20 cellular contexts compared by ENCODE assay signal in the genomic region with DNA sequence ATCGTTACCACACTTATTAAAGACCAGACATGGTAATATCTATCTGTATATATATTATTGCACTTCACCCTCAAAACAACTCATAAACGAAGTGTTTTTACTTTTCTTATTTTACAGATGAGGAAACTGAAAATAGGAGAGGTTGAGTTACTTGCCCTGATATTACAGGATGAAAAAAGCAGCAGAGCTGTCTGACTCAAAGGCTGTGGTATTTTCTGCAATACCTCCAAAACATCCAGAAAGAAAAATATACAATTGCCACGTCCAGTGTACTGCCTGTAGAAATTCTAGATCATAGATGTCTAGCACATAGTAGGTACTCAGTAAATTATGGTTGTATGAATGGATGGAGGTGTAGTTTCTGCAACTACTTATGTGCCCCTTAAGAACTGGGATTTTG. TPM values are rescaled to one million over a fixed set of nuclear protein-coding genes. Genes with fewer than 3 reads are reported as not detected.
A peak's percentile ranks its signal among the peaks of the same experiment; 100 is the strongest.
DNase-seq lines count a peak whose midpoint lies in the region; ATAC-seq and TF ChIP-seq lines count a peak whose summit lies in the region.
"Had no signal": no experiment of that assay in that cellular context is flagged by ENCODE, and none has a peak within 500 bp of the region (broad histone marks: within the 10 kb centered on the region; RNA-seq: fewer than 3 reads in every experiment).

No MANE protein-coding gene starts in this region.

- H2AK5ac ChIP-seq in IMR-90 (ENCODE audit: low read depth, low read length): no peak overlapping the region

- no peak overlapping the region for H3K56ac ChIP-seq in IMR-90 (ENCODE audit: extremely low read depth, insufficient read depth, low read length)

- no peaks in the 10 kb centered on the region for H3K79me1 ChIP-seq in IMR-90 (ENCODE audit: low read depth in 1 of 2, low read length in 2 of 2)

- H3K9me3 ChIP-seq in IMR-90 (ENCODE audit: control insufficient read depth, insufficient read depth, low read length): no peaks in the 10 kb centered on the region
- H3K9me3 ChIP-seq: BE2C had no signal

- no peak overlapping the region for H3K27ac Mint-ChIP-seq in activated CD4-positive, alpha-beta T cell treated with anti-CD3 and anti-CD28 coated beads for 36 hours
- H3K27ac Mint-ChIP-seq: CD4-positive, CD25-positive, alpha-beta regulatory T cell; CD8-positive, alpha-beta memory T cell; GM23338; HFFc6 had no signal

- H3K4ac ChIP-seq in IMR-90 (ENCODE audit: low read depth, low read length): no peak overlapping the region

- CTCF ChIA-PET in IMR-90 (lab: Yijun Ruan, JAX): no interaction called here
- CTCF ChIA-PET in activated CD4-positive, alpha-beta T cell treated with anti-CD3 and anti-CD28 coated beads for 36 hours (lab: Charles Lee): interaction anchor here (0.7 kb wide), 1 partner anchor 600 kb away, joined by 3 read pairs; no protein-coding TSS in a partner anchor

- no peaks in the 10 kb centered on the region for H4K20me1 ChIP-seq in IMR-90 (ENCODE audit: insufficient read depth, low read length)

- ATAC-seq in IMR-90 (ENCODE audit: low read depth) (peak; percentile 62), HG03175 (IDR thresholded peaks at IDR 0.05; ENCODE audit: unreplicated experiment) (no peak), HG03469 (IDR thresholded peaks at IDR 0.05; ENCODE audit: unreplicated experiment) (no peak)
- no peak for ATAC-seq in activated CD4-positive, alpha-beta T cell treated with anti-CD3 and anti-CD28 coated beads for 36 hours
- ATAC-seq: GM23338, HCT116 had no signal

- in situ Hi-C loops in IMR-90 (cut with MboI; ENCODE audit: low sequenced_read_pairs): loop anchor here (25.0 kb wide), 1 partner anchor 378 kb away; no protein-coding TSS in a partner anchor

- 0 out of 2 replicates have a peak, but pooled peaks cover 2% of the 10 kb centered on the region for H3K27me3 ChIP-seq in IMR-90 (ENCODE audit: control insufficient read depth, insufficient read depth, low read length)
- H3K27me3 ChIP-seq: BE2C had no signal

- no peak overlapping the region for H3K27ac ChIP-seq in IMR-90 (ENCODE audit: insufficient read depth, low read length)

- H3K18ac ChIP-seq in IMR-90 (ENCODE audit: low read depth, low read length): no peak overlapping the region

- no peak for TF ChIP-seq POLR2A in IMR-90 (IDR thresholded peaks at IDR 0.05; ENCODE audit: low read depth, low read length)

- no peak overlapping the region for H3K23ac ChIP-seq in IMR-90 (ENCODE audit: low read depth, low read length)

- no peak overlapping the region for H2AFZ ChIP-seq in IMR-90 (replicated peaks; ENCODE audit: low read length, poor library complexity)
- H2AFZ ChIP-seq: GM23338 had no signal

- no peak overlapping the region for H4K8ac ChIP-seq in IMR-90 (ENCODE audit: low read depth in 2 of 2, low read length in 2 of 2)

- no peak overlapping the region for H2BK120ac ChIP-seq in IMR-90 (ENCODE audit: low read depth, low read length)

- intact Hi-C loops in IMR-90 (cut with micrococcal nuclease): no loop called here
- intact Hi-C loops in activated CD4-positive, alpha-beta T cell treated with anti-CD3 and anti-CD28 coated beads for 36 hours (cut with DNase I, micrococcal nuclease): no loop called here

- no peak overlapping the region for H2AK9ac ChIP-seq in IMR-90 (replicated peaks; ENCODE audit: low read depth, low read length, poor library complexity)

- POLR2A ChIA-PET in IMR-90 (lab: Charles Lee; ENCODE audit: unreplicated experiment): no interaction called here
- POLR2A ChIA-PET in activated CD4-positive, alpha-beta T cell treated with anti-CD3 and anti-CD28 coated beads for 36 hours (lab: Charles Lee): interaction anchor here (1.0 kb wide), 1 partner anchor 11 kb away, joined by 9 read pairs; no protein-coding TSS in a partner anchor

- no CpG with 5 or more reads among the region's 3 CpGs for WGBS in IMR-90 (ENCODE audit: extremely low coverage in 2 of 2, insufficient read length in 1 of 2), 2 experiments

- DNase-seq in AG10803 (ENCODE audit: low read depth): peak; percentile 26
- DNase-seq in IMR-90: peak; percentile 63
- DNase-seq in amniotic epithelial cell (ENCODE audit: low read depth): peak; percentile 27
- DNase-seq in fibroblast of the aortic adventitia (ENCODE audit: low read depth): peak; percentile 35
- DNase-seq in kidney tubule cell (ENCODE audit: low spot score): no peak
- no peak for DNase-seq in activated CD4-positive, alpha-beta T cell treated with anti-CD3 and anti-CD28 coated beads for 36 hours
- DNase-seq: 8988T; BE2C; C1 segment of cervical spinal cord; CD4-positive, CD25-positive, alpha-beta regulatory T cell; CD8-positive, alpha-beta memory T cell; COR-L47; DMS 273 treated with DMSO at 0.1 percent for 48 hours; DMS53; GDM1; HFFc6 had no signal

- H3K4me3 ChIP-seq in AG10803 (ENCODE audit: low read length): no peak overlapping the region
- no peak overlapping the region for H3K4me3 ChIP-seq in IMR-90 (ENCODE audit: insufficient read depth, low read depth, low read length)
- H3K4me3 ChIP-seq in fibroblast of the aortic adventitia (ENCODE audit: low read depth, low read length): no peak overlapping the region
- H3K4me3 ChIP-seq: GM23338 had no signal

- no peak overlapping the region for H2BK20ac ChIP-seq in IMR-90 (ENCODE audit: low read depth, low read length)

- no peak overlapping the region for H2BK15ac ChIP-seq in IMR-90 (ENCODE audit: low read depth, low read length)

- no peak overlapping the region for H2BK5ac ChIP-seq in IMR-90 (ENCODE audit: low read depth, low read length, poor library complexity, severe bottlenecking)

- H3K4me1 ChIP-seq in IMR-90 (ENCODE audit: control insufficient read depth, insufficient read depth, low read length): peaks cover 4% of the 10 kb centered on the region
- H3K4me1 ChIP-seq: BE2C had no signal

- dilution Hi-C loops in IMR-90 (cut with HindIII; ENCODE audit: low sequenced_read_pairs, unreplicated experiment): no loop called here

- H3K27me3 Mint-ChIP-seq in activated CD4-positive, alpha-beta T cell treated with anti-CD3 and anti-CD28 coated beads for 36 hours: peaks cover 16% of the 10 kb centered on the region

- peaks cover 46% of the 10 kb centered on the region for H3K4me1 Mint-ChIP-seq in activated CD4-positive, alpha-beta T cell treated with anti-CD3 and anti-CD28 coated beads for 36 hours

- no peak for TF ChIP-seq CTCF in AG10803 (conservative IDR thresholded peaks at IDR 0.05; ENCODE audit: low read length)
- TF ChIP-seq CTCF in IMR-90 (conservative IDR thresholded peaks at IDR 0.05; ENCODE audit: low read depth, low read length): no peak
- no peak for TF ChIP-seq CTCF in fibroblast of the aortic adventitia (IDR thresholded peaks at IDR 0.05; ENCODE audit: insufficient read depth, low read length)

- no peaks in the 10 kb centered on the region for H3K9me3 Mint-ChIP-seq in activated CD4-positive, alpha-beta T cell treated with anti-CD3 and anti-CD28 coated beads for 36 hours (ENCODE audit: low read depth)
- H3K9me3 Mint-ChIP-seq: CD4-positive, CD25-positive, alpha-beta regulatory T cell; CD8-positive, alpha-beta memory T cell; GM23338; HFFc6 had no signal

- H3K4me3 Mint-ChIP-seq in activated CD4-positive, alpha-beta T cell treated with anti-CD3 and anti-CD28 coated beads for 36 hours: no peak overlapping the region
- H3K4me3 Mint-ChIP-seq: CD4-positive, CD25-positive, alpha-beta regulatory T cell; CD8-positive, alpha-beta memory T cell; GM23338; HFFc6 had no signal

- TF ChIP-seq RAD21 in IMR-90 (IDR thresholded peaks at IDR 0.05; ENCODE audit: low read length): no peak

- H4K91ac ChIP-seq in IMR-90 (ENCODE audit: insufficient read depth, low read depth, low read length): no peak overlapping the region

- H3K9me1 ChIP-seq in IMR-90 (ENCODE audit: insufficient read depth, low read length): no peaks in the 10 kb centered on the region; the same call in 1 of the 2 replicates

- no peaks in the 10 kb centered on the region for H3K36me3 ChIP-seq in IMR-90 (ENCODE audit: control insufficient read depth, insufficient read depth, low read length)
- H3K36me3 ChIP-seq: BE2C had no signal

- no peak overlapping the region for H3K14ac ChIP-seq in IMR-90 (replicated peaks; ENCODE audit: low read depth, low read length)

- no peak overlapping the region for H3K9ac ChIP-seq in IMR-90 (ENCODE audit: low read depth, low read length)

- no peak overlapping the region for H4K5ac ChIP-seq in IMR-90 (ENCODE audit: low read depth, low read length)

- H3K4me2 ChIP-seq in IMR-90 (ENCODE audit: low read depth, low read length): no peak overlapping the region
- H3K4me2 ChIP-seq: GM23338 had no signal

- no peaks in the 10 kb centered on the region for H3K36me3 Mint-ChIP-seq in activated CD4-positive, alpha-beta T cell treated with anti-CD3 and anti-CD28 coated beads for 36 hours (ENCODE audit: low read depth)
- H3K36me3 Mint-ChIP-seq: CD4-positive, CD25-positive, alpha-beta regulatory T cell; CD8-positive, alpha-beta memory T cell had no signal

- BruUV-seq in IMR-90 (replicated peaks; lab: Mats Ljungman, UMichigan): no TSS peak

TF ChIP-seq in IMR-90, 13 proteins besides CTCF, POLR2A, EP300 and RAD21:
- TF ChIP-seq, protein P1, sequence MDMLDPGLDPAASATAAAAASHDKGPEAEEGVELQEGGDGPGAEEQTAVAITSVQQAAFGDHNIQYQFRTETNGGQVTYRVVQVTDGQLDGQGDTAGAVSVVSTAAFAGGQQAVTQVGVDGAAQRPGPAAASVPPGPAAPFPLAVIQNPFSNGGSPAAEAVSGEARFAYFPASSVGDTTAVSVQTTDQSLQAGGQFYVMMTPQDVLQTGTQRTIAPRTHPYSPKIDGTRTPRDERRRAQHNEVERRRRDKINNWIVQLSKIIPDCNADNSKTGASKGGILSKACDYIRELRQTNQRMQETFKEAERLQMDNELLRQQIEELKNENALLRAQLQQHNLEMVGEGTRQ (IDR thresholded peaks at IDR 0.05; ENCODE audit: low read depth, low read length): no peak
- TF ChIP-seq CEBPB (IDR thresholded peaks at IDR 0.05; ENCODE audit: low read depth, low read length): peak; percentile 42; the same call in 1 of the 2 replicates
TF ChIP-seq in IMR-90: peak in this region for 1.

RNA-seq across cellular contexts. Expression of a gene that starts 5.2 kb away (rescaled TPM):
- total RNA-seq in IMR-90 (2012; rRNA removed) (10.6 and 12.8 TPM in 2 replicates), fibroblast of the aortic adventitia (ENCODE audit: low replicate concordance) (12.0 and 22.2 TPM in 2 replicates)
- polyA plus RNA-seq in IMR-90 (2012; rRNA removed): 16.0 and 17.7 TPM in 2 replicates
- polyA plus RNA-seq in IMR-90 (2012; cell fraction: cytosol; rRNA removed): 2.9 and 4.6 TPM in 2 replicates
- polyA plus RNA-seq in IMR-90 (2012; cell fraction: nucleus; rRNA removed; ENCODE audit: low replicate concordance): 20.3 and 133 TPM in 2 replicates
- 10 to 100 TPM; 37.7 to 41.5 TPM for total RNA-seq in activated CD4-positive, alpha-beta T cell treated with anti-CD3 and anti-CD28 coated beads for 36 hours

Comparison
In these comparisons a context has a peak if more than half of its experiments do, and no peak if none do; other contexts are left out.
1. DNase-seq: peak in AG10803 (single experiment), IMR-90 (single experiment), amniotic epithelial cell (single experiment) and fibroblast of the aortic adventitia (single experiment); none in kidney tubule cell (single experiment) and activated CD4-positive, alpha-beta T cell treated with anti-CD3 and anti-CD28 coated beads for 36 hours (single experiment).